8 cellular contexts compared by ENCODE assay signal in the genomic region with DNA sequence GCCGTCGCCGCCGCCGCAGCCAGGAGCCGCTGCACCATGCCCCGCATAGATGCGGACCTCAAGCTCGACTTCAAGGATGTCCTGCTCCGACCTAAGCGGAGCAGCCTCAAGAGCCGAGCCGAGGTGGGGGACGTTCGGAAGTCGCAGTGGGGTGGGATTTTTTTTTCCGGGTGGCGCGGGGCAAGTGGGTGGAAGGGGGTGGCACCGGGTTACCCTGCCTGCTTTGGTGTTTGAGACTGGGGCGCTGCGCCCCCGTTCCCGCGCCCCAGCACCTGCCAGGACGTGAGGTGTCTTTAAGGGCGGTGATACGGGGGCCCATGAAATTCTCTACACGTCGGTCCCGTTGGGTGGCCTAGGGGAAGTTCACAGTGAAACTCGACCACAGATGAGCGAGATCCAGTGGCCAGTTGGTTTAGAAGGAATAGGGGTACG. TPM values are rescaled to one million over a fixed set of nuclear protein-coding genes. Genes with fewer than 3 reads are reported as not detected.
DNase-seq lines count a peak whose midpoint lies in the region; ATAC-seq and TF ChIP-seq lines count a peak whose summit lies in the region.

No MANE protein-coding gene starts in this region.

- DNase-seq in BE2C (no peak), Peyer's patch (peak in 1 of 3 donors; percentile 18), esophagus muscularis mucosa (ENCODE audit: extremely low spot score) (no peak), occipital lobe (lab: John Stamatoyannopoulos, UW) (peak; percentile 39), KBM-7 (no peak), GF-D8 (lab: John Stamatoyannopoulos, UW) (no peak)

- ATAC-seq in GM21717 (IDR thresholded peaks at IDR 0.05; ENCODE audit: unreplicated experiment) = peak; percentile 17
- no peak for ATAC-seq in HG02852 (IDR thresholded peaks at IDR 0.05; ENCODE audit: unreplicated experiment)

- H3K36me3 ChIP-seq in BE2C = no peaks in the 10 kb centered on the region
- no peaks in the 10 kb centered on the region for H3K36me3 ChIP-seq in Peyer's patch
- no peaks in the 10 kb centered on the region for H3K36me3 ChIP-seq in esophagus muscularis mucosa

- no peak for TF ChIP-seq CTCF in BE2C (IDR thresholded peaks at IDR 0.05; ENCODE audit: low read depth, low read length)
- no peak for TF ChIP-seq CTCF in Peyer's patch (IDR thresholded peaks at IDR 0.05)
- TF ChIP-seq CTCF in esophagus muscularis mucosa (IDR thresholded peaks at IDR 0.05) = peak in 2 of 3 experiments; percentile 7 to 24

- H3K27ac ChIP-seq in Peyer's patch = peak overlapping the region in 3 of 4 donors; percentile 33 to 69 (median 40)
- peak overlapping the region; percentile 77 to 83 (median 79) for H3K27ac ChIP-seq in esophagus muscularis mucosa (replicated peaks in 1 of 4)

- in situ Hi-C loops in KBM-7 (cut with MboI; ENCODE audit: low pct_unique_long_range_greater_than_20kb, low sequenced_read_pairs) = no loop called here

- TF ChIP-seq EP300 in esophagus muscularis mucosa (IDR thresholded peaks at IDR 0.05) = no peak

- intact Hi-C loops in esophagus muscularis mucosa (cut with DNase I) = loop anchor here (2.0 kb wide), 1 partner anchor 38 kb away; no protein-coding TSS in a partner anchor

- H3K4me1 ChIP-seq in BE2C = no peaks in the 10 kb centered on the region
- H3K4me1 ChIP-seq in Peyer's patch = peaks cover 0 to 14% (median 3%) of the 10 kb centered on the region in 4 donors
- H3K4me1 ChIP-seq in esophagus muscularis mucosa = peaks cover 42 to 76% (median 70%) of the 10 kb centered on the region in 4 donors

- no peak for TF ChIP-seq POLR2A in Peyer's patch (IDR thresholded peaks at IDR 0.05)
- no peak for TF ChIP-seq POLR2A in esophagus muscularis mucosa (IDR thresholded peaks at IDR 0.05; ENCODE audit: low read depth)

- peaks cover 9% of the 10 kb centered on the region for H3K27me3 ChIP-seq in BE2C
- H3K27me3 ChIP-seq in Peyer's patch = no peaks in the 10 kb centered on the region
- no peaks in the 10 kb centered on the region for H3K27me3 ChIP-seq in esophagus muscularis mucosa

- peak overlapping the region; percentile 63 for H3K4me3 ChIP-seq in BE2C (ENCODE audit: low read depth, low read length)
- peak overlapping the region; percentile 49 to 83 (median 62) for H3K4me3 ChIP-seq in Peyer's patch
- H3K4me3 ChIP-seq in esophagus muscularis mucosa = peak overlapping the region; percentile 70 to 84 (median 78)

- 0% methylated on average over 22 of the region's 34 CpGs for WGBS in esophagus muscularis mucosa

- no peaks in the 10 kb centered on the region for H3K9me3 ChIP-seq in BE2C
- H3K9me3 ChIP-seq in Peyer's patch = no peaks in the 10 kb centered on the region
- H3K9me3 ChIP-seq in esophagus muscularis mucosa = no peaks in the 10 kb centered on the region

RNA-seq across cellular contexts. Expression of a gene that starts 0.3 kb away (rescaled TPM):
- polyA plus RNA-seq in BE2C (2012; ENCODE audit: insufficient read depth, insufficient read length, low read depth) = 8.8 TPM
- 1 to 10 TPM in 3 of 4 donors, not detected in 1; 3.6 to 8.1 (median 6.3) TPM for total RNA-seq in Peyer's patch
- total RNA-seq in esophagus muscularis mucosa = 10 to 100 TPM; 32.8 to 69.7 (median 52.0) TPM
- 1.9 TPM for total RNA-seq in occipital lobe

Comparison
In these comparisons a context has a peak if more than half of its experiments do, and no peak if none do; other contexts are left out.
1. CTCF ChIP-seq: peak in esophagus muscularis mucosa (2 of 3); none in BE2C (single experiment) and Peyer's patch (0 of 6).
2. Peak in every context shown above with its lines, with median percentiles within 50 percentile points of each other: H3K4me3 ChIP-seq.